ENCODE assay signal across 19 cellular contexts in the genomic region with DNA sequence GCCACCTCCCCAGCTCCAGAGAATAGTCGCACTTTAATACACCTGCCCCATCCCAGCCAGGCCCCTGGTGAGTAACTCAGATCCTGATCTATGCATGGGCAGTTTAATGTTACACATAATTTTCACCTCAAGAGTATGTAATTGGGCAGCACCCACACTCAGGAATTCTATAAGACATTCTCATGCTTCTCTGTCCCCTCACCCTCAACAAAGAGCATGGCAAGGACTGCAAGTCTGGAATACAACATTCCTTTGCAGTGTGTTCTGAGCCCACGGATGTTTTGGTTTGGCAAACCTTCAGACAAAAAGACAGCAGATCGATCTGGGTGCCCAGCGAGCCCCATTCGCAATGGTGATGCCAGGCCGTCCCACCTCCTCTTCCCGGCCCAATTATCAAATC. TPM values are rescaled to one million over a fixed set of nuclear protein-coding genes. Genes with fewer than 3 reads are reported as not detected.
A peak's percentile ranks its signal among the peaks of the same experiment; 100 is the strongest.
DNase-seq lines count a peak whose midpoint lies in the region; FAIRE-seq and TF ChIP-seq lines count a peak whose summit lies in the region.
"Had no signal": no experiment of that assay in that cellular context is flagged by ENCODE, and none has a peak within 500 bp of the region (broad histone marks: within the 10 kb centered on the region; RNA-seq: fewer than 3 reads in every experiment).

No MANE protein-coding gene starts in this region.

- no peaks in the 10 kb centered on the region for H3K79me2 ChIP-seq in GM23248 (ENCODE audit: insufficient read depth)
- no peaks in the 10 kb centered on the region for H3K79me2 ChIP-seq in astrocyte (ENCODE audit: insufficient read depth, low read length)

- no peaks in the 10 kb centered on the region for H3K9me3 ChIP-seq in GM23248 (ENCODE audit: low read depth)
- H3K9me3 ChIP-seq in astrocyte (ENCODE audit: insufficient read depth, low read depth, low read length) = no peaks in the 10 kb centered on the region
- H3K9me3 ChIP-seq: Caco-2, HAP-1 had no signal

- H3K9ac ChIP-seq in GM23248 (no peak overlapping the region), astrocyte (ENCODE audit: low read length) (no peak overlapping the region)

- 86 to 90% methylated on average over 7 of the region's 7 CpGs for WGBS in GM23248 (ENCODE audit: low coverage in 1 of 2, low lambda C conversion rate in 2 of 2, missing lambda C conversion rate in 2 of 2), 2 experiments

- H3F3A ChIP-seq in GM23248 (ENCODE audit: insufficient read depth) = no peaks in the 10 kb centered on the region

- POLR2A ChIA-PET in activated CD4-positive, alpha-beta memory T cell treated with anti-CD3 and anti-CD28 coated beads, Interleukin-2, amount 10 ng/mL, durations not matched to agents 7 days and 5 days (lab: Charles Lee) = no interaction called here

- H3K9me3 Mint-ChIP-seq in astrocyte (ENCODE audit: unreplicated experiment) = no peaks in the 10 kb centered on the region
- H3K9me3 Mint-ChIP-seq in activated CD4-positive, alpha-beta memory T cell treated with anti-CD3 and anti-CD28 coated beads, Interleukin-2, amount 10 ng/mL, durations not matched to agents 7 days and 5 days = no peaks in the 10 kb centered on the region
- H3K9me3 Mint-ChIP-seq: CD4-positive, alpha-beta T cell had no signal

- H3K27me3 ChIP-seq in GM23248 (replicated peaks; ENCODE audit: insufficient read depth) (no peaks in the 10 kb centered on the region), astrocyte (ENCODE audit: insufficient read depth, low read length) (no peaks in the 10 kb centered on the region)

- H3K27me3 Mint-ChIP-seq in astrocyte (ENCODE audit: low read depth, unreplicated experiment) = peaks cover 16% of the 10 kb centered on the region
- peaks cover 12% of the 10 kb centered on the region for H3K27me3 Mint-ChIP-seq in activated CD4-positive, alpha-beta memory T cell treated with anti-CD3 and anti-CD28 coated beads, Interleukin-2, amount 10 ng/mL, durations not matched to agents 7 days and 5 days

- DNase-seq in EH (ENCODE audit: low read depth) (peak; percentile 32), GM23248 (peak; percentile 5), astrocyte (ENCODE audit: low read depth) (peak; percentile 54), kidney glomerular epithelial cell (lab: John Stamatoyannopoulos, UW) (peak; percentile 11), superior temporal gyrus (ENCODE audit: extremely low spot score) (no peak), anterior cingulate cortex (lab: John Stamatoyannopoulos, UW) (no peak)
- no peak for DNase-seq in stimulated activated naive CD4-positive, alpha-beta T cell (lab: John Stamatoyannopoulos, UW)
- no peak for DNase-seq in activated CD4-positive, alpha-beta memory T cell treated with anti-CD3 and anti-CD28 coated beads, Interleukin-2, amount 10 ng/mL, durations not matched to agents 7 days and 5 days
- DNase-seq: ACHN; AML-193; Caco-2; CD4-positive, alpha-beta T cell; GDM1 had no signal

- H3K4me1 Mint-ChIP-seq in astrocyte (ENCODE audit: low read depth, unreplicated experiment) = peaks cover 8% of the 10 kb centered on the region
- H3K4me1 Mint-ChIP-seq in activated CD4-positive, alpha-beta memory T cell treated with anti-CD3 and anti-CD28 coated beads, Interleukin-2, amount 10 ng/mL, durations not matched to agents 7 days and 5 days = no peaks in the 10 kb centered on the region

- no peaks in the 10 kb centered on the region for H3K36me3 Mint-ChIP-seq in astrocyte (ENCODE audit: low read depth, unreplicated experiment)
- no peaks in the 10 kb centered on the region for H3K36me3 Mint-ChIP-seq in activated CD4-positive, alpha-beta memory T cell treated with anti-CD3 and anti-CD28 coated beads, Interleukin-2, amount 10 ng/mL, durations not matched to agents 7 days and 5 days (ENCODE audit: low read depth)

- in situ Hi-C loops in GM23248 (cut with MboI) = loop anchor here (10.0 kb wide), 1 partner anchor 116 kb away; no protein-coding TSS in a partner anchor

- H3K4me1 ChIP-seq in GM23248 (ENCODE audit: insufficient read depth) (no peaks in the 10 kb centered on the region), astrocyte (ENCODE audit: insufficient read depth, low read length) (peaks cover 10% of the 10 kb centered on the region)
- H3K4me1 ChIP-seq: Caco-2, HAP-1 had no signal

- H3K36me3 ChIP-seq in GM23248 (ENCODE audit: low read depth) = no peaks in the 10 kb centered on the region
- no peaks in the 10 kb centered on the region for H3K36me3 ChIP-seq in astrocyte (ENCODE audit: insufficient read depth, low read length)
- H3K36me3 ChIP-seq: HAP-1 had no signal

- no peak overlapping the region for H3K27ac ChIP-seq in GM23248
- no peak overlapping the region for H3K27ac ChIP-seq in astrocyte (ENCODE audit: low read depth, low read length)
- H3K27ac ChIP-seq: C4-2B had no signal

- no peak overlapping the region for H3K4me3 ChIP-seq in GM23248
- H3K4me3 ChIP-seq in astrocyte (ENCODE audit: insufficient read depth, low read depth, low read length) = no peak overlapping the region
- H3K4me3 ChIP-seq: HAP-1 had no signal

- FAIRE-seq in astrocyte (lab: Jason Lieb, UNC) = no peak
- FAIRE-seq: A204.1, D721Med, H1, HepG2 had no signal

- no peaks in the 10 kb centered on the region for H3K9me2 ChIP-seq in GM23248 (ENCODE audit: insufficient read depth)

- no peak for TF ChIP-seq CTCF in astrocyte (IDR thresholded peaks at IDR 0.05; ENCODE audit: insufficient read depth, low read depth, low read length)

- H3K27ac Mint-ChIP-seq in astrocyte (ENCODE audit: unreplicated experiment) = no peak overlapping the region
- no peak overlapping the region for H3K27ac Mint-ChIP-seq in activated CD4-positive, alpha-beta memory T cell treated with anti-CD3 and anti-CD28 coated beads, Interleukin-2, amount 10 ng/mL, durations not matched to agents 7 days and 5 days
- H3K27ac Mint-ChIP-seq: CD4-positive, alpha-beta T cell had no signal

- CTCF ChIA-PET in activated CD4-positive, alpha-beta memory T cell treated with anti-CD3 and anti-CD28 coated beads, Interleukin-2, amount 10 ng/mL, durations not matched to agents 7 days and 5 days (lab: Charles Lee) = interaction anchor here (8.3 kb wide), 1 partner anchor 160 kb away, joined by 95 read pairs; no protein-coding TSS in a partner anchor

- H4K20me1 ChIP-seq in GM23248 (ENCODE audit: insufficient read depth) = no peaks in the 10 kb centered on the region
- H4K20me1 ChIP-seq in astrocyte (ENCODE audit: insufficient read depth, low read length) = no peaks in the 10 kb centered on the region

- no peak overlapping the region for H2AFZ ChIP-seq in GM23248
- no peak overlapping the region for H2AFZ ChIP-seq in astrocyte (ENCODE audit: low read depth, low read length)

- H3K4me2 ChIP-seq in GM23248 (ENCODE audit: unreplicated experiment) (no peak overlapping the region), astrocyte (ENCODE audit: low read length) (no peak overlapping the region)

- H3K4me3 Mint-ChIP-seq in astrocyte (ENCODE audit: unreplicated experiment) = no peak overlapping the region
- no peak overlapping the region for H3K4me3 Mint-ChIP-seq in activated CD4-positive, alpha-beta memory T cell treated with anti-CD3 and anti-CD28 coated beads, Interleukin-2, amount 10 ng/mL, durations not matched to agents 7 days and 5 days
- H3K4me3 Mint-ChIP-seq: CD4-positive, alpha-beta T cell had no signal

RNA-seq across cellular contexts. Expression of a gene that starts 4.9 kb away (rescaled TPM):
- 0.54 and 2.0 TPM in 2 replicates for total RNA-seq in GM23248 (2014; rRNA removed; shearing (Covaris generic))
- 0.29 and 0.53 TPM in 2 replicates for polyA plus RNA-seq in GM23248 (2016; fragmentation: Nextera tagmentation; extraction: Ambion mirVana)
- total RNA-seq in astrocyte = not detected in 2 replicates
- total RNA-seq in activated CD4-positive, alpha-beta memory T cell treated with anti-CD3 and anti-CD28 coated beads, Interleukin-2, amount 10 ng/mL, durations not matched to agents 7 days and 5 days = 1 to 10 TPM; 1.5 to 2.7 TPM
- total RNA-seq: Caco-2, H1, HepG2 had no signal
- polyA plus RNA-seq: HepG2 had no signal

Comparison
In these comparisons a context has a peak if more than half of its experiments do, and no peak if none do; other contexts are left out.
1. DNase-seq: peak in EH (single experiment), GM23248 (single experiment), astrocyte (single experiment) and kidney glomerular epithelial cell (single experiment); none in stimulated activated naive CD4-positive, alpha-beta T cell (0 of 6), activated CD4-positive, alpha-beta memory T cell treated with anti-CD3 and anti-CD28 coated beads, Interleukin-2, amount 10 ng/mL, durations not matched to agents 7 days and 5 days (single experiment), superior temporal gyrus (single experiment) and anterior cingulate cortex (0 of 58).